ENCODE assay signal across 27 cellular contexts in the genomic region with DNA sequence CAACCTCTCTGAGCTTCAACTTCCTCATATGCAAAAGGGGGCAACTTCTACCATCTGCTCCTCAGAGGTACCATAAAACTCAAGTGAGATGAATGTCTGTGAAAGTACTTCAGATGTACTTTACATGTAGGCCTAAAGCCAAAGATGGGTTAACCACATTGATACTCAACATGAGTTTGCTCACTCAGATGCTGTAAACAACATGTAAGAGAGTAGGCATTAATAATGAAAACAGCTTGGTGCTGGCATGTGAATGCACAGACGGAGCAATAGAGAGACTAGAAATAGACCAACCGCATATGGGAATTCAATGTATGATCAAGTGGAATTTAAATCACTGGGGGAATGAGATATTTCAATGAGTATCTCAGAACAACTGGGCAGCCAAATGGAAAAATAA.
"Had no signal": no experiment of that assay in that cellular context is flagged by ENCODE, and none has a peak within 500 bp of the region (broad histone marks: within the 10 kb centered on the region; RNA-seq: fewer than 3 reads in every experiment).

No MANE protein-coding gene starts in this region.

- DNase-seq: activated B cell treated with CpG ODN at 0.5 μM for 24 hours; activated CD4-positive, alpha-beta T cell treated with anti-CD3 and anti-CD28 coated beads for 1 hour; activated CD4-positive, alpha-beta T cell treated with anti-CD3 and anti-CD28 coated beads, Interleukin-2, amount 10 ng/mL, durations not matched to agents 24 days and 14 days; activated CD4-positive, alpha-beta T cell treated with anti-CD3 and anti-CD28 coated beads, Interleukin-2, amount 50 U/mL, for 48 hours; activated CD8-positive, alpha-beta memory T cell treated with anti-CD3 and anti-CD28 coated beads, Interleukin-2, amount 10 ng/mL, durations not matched to agents 7 days and 5 days; activated effector memory CD4-positive, alpha-beta T cell treated with Interleukin-2 at 50 U/mL for 16 hours; activated naive CD4-positive, alpha-beta T cell; activated T-cell treated with anti-CD3 and anti-CD28 coated beads, Interleukin-2, amount 50 U/mL, for 24 hours; amniotic stem cell; body of pancreas; central memory CD4-positive, alpha-beta T cell; NCI-H1092; NCI-H1436; NCI-H1930; NCI-H526; NCI-H774; NK-92 treated with Interleukin-12 subunit alpha and Interleukin-12 subunit beta, amount 100 ng/mL, for 24 hours; OCI-M1; RPMI8226; T-cell; T-helper 2 cell; T1000 had no signal

- H3K36me3 ChIP-seq: ascending aorta had no signal

- H3K4me3 ChIP-seq: ascending aorta, body of pancreas, SK-N-MC had no signal

- H3K27ac ChIP-seq: ascending aorta, body of pancreas, KMS-11, SK-N-MC had no signal

- H3K4me1 ChIP-seq: ascending aorta, body of pancreas had no signal

- ATAC-seq: activated CD8-positive, alpha-beta memory T cell treated with anti-CD3 and anti-CD28 coated beads, Interleukin-2, amount 10 ng/mL, durations not matched to agents 7 days and 5 days; body of pancreas; Panc1; Right ventricle myocardium inferior; T-cell had no signal

- H3K27me3 ChIP-seq: ascending aorta, body of pancreas had no signal
